In the genomic region with DNA sequence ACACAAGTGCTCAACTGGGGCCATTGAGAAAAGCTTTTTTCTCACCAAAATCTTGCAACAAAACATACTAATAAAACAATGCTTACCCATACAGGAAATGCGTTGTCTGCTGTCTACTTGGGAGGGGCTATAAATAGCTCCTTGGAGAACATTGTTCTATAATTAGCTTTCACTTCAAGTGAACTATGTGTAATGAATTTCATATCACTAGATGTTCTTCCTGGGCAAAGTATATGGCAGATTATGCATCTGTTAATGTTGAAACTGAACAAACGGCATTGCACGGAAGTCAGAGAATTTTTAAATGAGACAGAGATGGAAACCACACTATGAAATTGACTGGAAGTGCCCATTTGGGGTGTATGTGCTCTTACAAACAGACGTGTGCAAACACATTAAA, we compare ENCODE assay signal across 13 cellular contexts. TPM values are rescaled to one million over a fixed set of nuclear protein-coding genes. Genes with fewer than 3 reads are reported as not detected.
A peak's percentile ranks its signal among the peaks of the same experiment; 100 is the strongest.
DNase-seq lines count a peak whose midpoint lies in the region; ATAC-seq, FAIRE-seq and TF ChIP-seq lines count a peak whose summit lies in the region.
"Had no signal": no experiment of that assay in that cellular context is flagged by ENCODE, and none has a peak within 500 bp of the region (broad histone marks: within the 10 kb centered on the region; RNA-seq: fewer than 3 reads in every experiment).

No MANE protein-coding gene starts in this region.

- DNase-seq in AG20443 (ENCODE audit: low spot score), result peak; percentile 33
- peak; percentile 46 for DNase-seq in HFFc6
- peak; percentile 67 for DNase-seq in brain microvascular endothelial cell
- peak; percentile 81 for DNase-seq in mesenchymal stem cell
- no peak for DNase-seq in NCI-H2081 treated with DMSO at 0.1 percent for 48 hours (lab: John Stamatoyannopoulos, UW)
- DNase-seq in GM12892 (ENCODE audit: insufficient read length), result no peak
- DNase-seq: DMS 273 treated with DMSO at 0.1 percent for 48 hours; NCI-H2171 treated with DMSO at 0.1 percent for 48 hours; SHP77 treated with DMSO at 0.1 percent for 48 hours; stimulated activated CD8-positive, alpha-beta memory T cell treated with anti-CD3 and anti-CD28 coated beads, Interleukin-4, amount 100 ng/mL, for 48 hours had no signal

- H3K27ac ChIP-seq in brain microvascular endothelial cell (peak overlapping the region; percentile 51), mesenchymal stem cell (ENCODE audit: low read length, poor library complexity, severe bottlenecking) (no peak overlapping the region)

- H2AFZ ChIP-seq in mesenchymal stem cell (ENCODE audit: low read depth, low read length), result no peak overlapping the region

- H2BK12ac ChIP-seq in mesenchymal stem cell (ENCODE audit: low read length in 2 of 2), result no peak overlapping the region

- no peak overlapping the region for H3K23ac ChIP-seq in mesenchymal stem cell (ENCODE audit: low read length in 2 of 2)

- H3K27me3 ChIP-seq in brain microvascular endothelial cell (replicated peaks) (no peaks in the 10 kb centered on the region), mesenchymal stem cell (ENCODE audit: control insufficient read depth in 1 of 2, insufficient read depth in 1 of 2, low read length in 2 of 2) (peaks cover 9 to 26% of the 10 kb centered on the region in 2 experiments)
- H3K27me3 ChIP-seq: gastroesophageal sphincter had no signal

- no peak for FAIRE-seq in GM12892 (lab: Jason Lieb, UNC)

- no peak overlapping the region for H4K91ac ChIP-seq in mesenchymal stem cell (ENCODE audit: low read length)

- peaks cover 2% of the 10 kb centered on the region for H3K4me1 ChIP-seq in mesenchymal stem cell (ENCODE audit: control insufficient read depth, insufficient read depth, low read depth, low read length)

- no peak overlapping the region for H3K4ac ChIP-seq in mesenchymal stem cell (ENCODE audit: low read depth in 1 of 2, low read length in 2 of 2)

- no peak for ATAC-seq in HG03442 (IDR thresholded peaks at IDR 0.05; ENCODE audit: unreplicated experiment)
- ATAC-seq: gastroesophageal sphincter, WTC11 had no signal

- no peak for TF ChIP-seq POLR2A in GM12892 (IDR thresholded peaks at IDR 0.05; ENCODE audit: low read depth, low read length)

- WGBS in mesenchymal stem cell, result 87% methylated on average over 3 of the region's 4 CpGs

- no peaks in the 10 kb centered on the region for H3K36me3 Mint-ChIP-seq in HFFc6 (ENCODE audit: low read depth)
- H3K36me3 Mint-ChIP-seq: WTC11 had no signal

- H3K14ac ChIP-seq in mesenchymal stem cell (ENCODE audit: low read length in 2 of 2), result no peak overlapping the region

- TF ChIP-seq CTCF in HFFc6 (IDR thresholded peaks at IDR 0.05) (no peak), brain microvascular endothelial cell (IDR thresholded peaks at IDR 0.05; ENCODE audit: low read depth, low read length, missing control alignments) (no peak)

- no peak overlapping the region for H4K8ac ChIP-seq in mesenchymal stem cell (ENCODE audit: low read length)

- no peak overlapping the region for H2AK5ac ChIP-seq in mesenchymal stem cell (ENCODE audit: low read length, severe bottlenecking)

- no peaks in the 10 kb centered on the region for H3K9me3 ChIP-seq in mesenchymal stem cell (ENCODE audit: control insufficient read depth, low read length)
- H3K9me3 ChIP-seq: gastroesophageal sphincter had no signal

- H3K27me3 Mint-ChIP-seq in HFFc6 (ENCODE audit: insufficient read depth), result no peaks in the 10 kb centered on the region; the same call in none of the 2 replicates

- no peak overlapping the region for H3K9ac ChIP-seq in mesenchymal stem cell (ENCODE audit: low read length)

- no peak overlapping the region for H3K27ac Mint-ChIP-seq in HFFc6
- H3K27ac Mint-ChIP-seq: WTC11 had no signal

- no peak overlapping the region for H2BK120ac ChIP-seq in mesenchymal stem cell (ENCODE audit: low read depth, low read length)

- H3K4me3 Mint-ChIP-seq in HFFc6, result no peak overlapping the region
- H3K4me3 Mint-ChIP-seq: WTC11 had no signal

- in situ Hi-C loops in brain microvascular endothelial cell (cut with HindIII; ENCODE audit: low pct_ligation_motif_present, low sequenced_read_pairs), result no loop called here

- H3K9me3 Mint-ChIP-seq in HFFc6, result no peaks in the 10 kb centered on the region

- H3K18ac ChIP-seq in mesenchymal stem cell (ENCODE audit: low read depth in 1 of 2, low read length in 2 of 2), result no peak overlapping the region

- no peak overlapping the region for H3K4me3 ChIP-seq in brain microvascular endothelial cell (ENCODE audit: low read depth, low read length)
- H3K4me3 ChIP-seq in mesenchymal stem cell (ENCODE audit: insufficient read depth in 1 of 2, low read depth in 1 of 2, low read length in 2 of 2), result no peak overlapping the region
- H3K4me3 ChIP-seq: gastroesophageal sphincter had no signal

- H2BK15ac ChIP-seq in mesenchymal stem cell (ENCODE audit: low read depth, poor library complexity, severe bottlenecking), result no peak overlapping the region

- no peaks in the 10 kb centered on the region for H3K79me1 ChIP-seq in mesenchymal stem cell (replicated peaks; ENCODE audit: low read length, poor library complexity, severe bottlenecking)

- no peak overlapping the region for H2BK5ac ChIP-seq in mesenchymal stem cell (ENCODE audit: low read depth, low read length, poor library complexity, severe bottlenecking)

- no peak overlapping the region for H3K4me2 ChIP-seq in mesenchymal stem cell (ENCODE audit: low read length, poor library complexity, severe bottlenecking)

- H3K36me3 ChIP-seq in brain microvascular endothelial cell (replicated peaks) (no peaks in the 10 kb centered on the region), mesenchymal stem cell (ENCODE audit: control insufficient read depth in 1 of 2, insufficient read depth in 2 of 2, low read depth in 1 of 2, low read length in 2 of 2) (no peaks in the 10 kb centered on the region)
- H3K36me3 ChIP-seq: gastroesophageal sphincter had no signal

- H3K4me1 Mint-ChIP-seq in HFFc6 (ENCODE audit: low read depth), result peaks cover 26% of the 10 kb centered on the region

RNA-seq across cellular contexts. Expression of a gene that starts 6.4 kb away (rescaled TPM):
- total RNA-seq in HFFc6 (2021; fragmentation: NEBNext Ultra II Directional; extraction: Animal tissue kit (Norgen Biotek cat#: 25700)), result 10 to 100 TPM in 2 of 6 experiments, 1 to 10 TPM in 4; 8.8 to 14.7 (median 9.3) TPM
- polyA plus RNA-seq in mesenchymal stem cell (2013, experiment 1 of 2), result 21.4 TPM
- 22.4 TPM for polyA plus RNA-seq in mesenchymal stem cell (2013, experiment 2 of 2)
- not detected for polyA plus RNA-seq in GM12892 (2012; ENCODE audit: missing spikeins)

Comparison
In these comparisons a context has a peak if more than half of its experiments do, and no peak if none do; other contexts are left out.
1. DNase-seq: peak in AG20443 (single experiment), HFFc6 (single experiment), brain microvascular endothelial cell (single experiment) and mesenchymal stem cell (single experiment); none in NCI-H2081 treated with DMSO at 0.1 percent for 48 hours (single experiment) and GM12892 (single experiment).